Comparison of ENCODE assay signal across 8 cellular contexts in genomic region chr15:74958320-74958907, GRCh38. TPM values are rescaled to one million over a fixed set of nuclear protein-coding genes. Genes with fewer than 3 reads are reported as not detected.
DNase-seq lines count a peak whose midpoint lies in the region; ATAC-seq and TF ChIP-seq lines count a peak whose summit lies in the region.

No MANE protein-coding gene starts in this region.

- peaks cover 76% of the 10 kb centered on the region for H3K4me1 ChIP-seq in DOHH2 (ENCODE audit: control insufficient read depth, low read length)
- peaks cover 38 to 62% (median 47%) of the 10 kb centered on the region in 3 donors for H3K4me1 ChIP-seq in esophagus squamous epithelium

- no peak for ATAC-seq in naive thymus-derived CD8-positive, alpha-beta T cell
- no peak for ATAC-seq in GM18858 (IDR thresholded peaks at IDR 0.05; ENCODE audit: unreplicated experiment)

- H3K36me3 ChIP-seq in DOHH2 (ENCODE audit: control insufficient read depth, low read length) = no peaks in the 10 kb centered on the region
- no peaks in the 10 kb centered on the region for H3K36me3 ChIP-seq in esophagus squamous epithelium

- H3K4me3 Mint-ChIP-seq in naive thymus-derived CD8-positive, alpha-beta T cell = peak overlapping the region in 9 of 10 donors; percentile 55 to 80 (median 68)

- TF ChIP-seq CTCF in DOHH2 (IDR thresholded peaks at IDR 0.05; ENCODE audit: low read depth, low read length, poor library complexity, severe bottlenecking) = no peak
- TF ChIP-seq CTCF in esophagus squamous epithelium (IDR thresholded peaks at IDR 0.05) = peak in 3 of 6 experiments; percentile 30 to 50 (median 41)

- H3K9me3 Mint-ChIP-seq in naive thymus-derived CD8-positive, alpha-beta T cell = no peaks in the 10 kb centered on the region

- peaks cover 26% of the 10 kb centered on the region for H3K79me2 ChIP-seq in DOHH2 (ENCODE audit: control insufficient read depth, low read length)

- H3F3A ChIP-seq in DOHH2 (ENCODE audit: control insufficient read depth, insufficient read depth) = peaks cover 6% of the 10 kb centered on the region; the same call in 1 of the 2 replicates

- H4K20me1 ChIP-seq in DOHH2 (ENCODE audit: control insufficient read depth, insufficient read depth, low read depth, low read length) = peaks cover 3% of the 10 kb centered on the region; the same call in 1 of the 2 replicates

- H3K9me3 ChIP-seq in DOHH2 (ENCODE audit: control insufficient read depth, insufficient read depth, low read length) (no peaks in the 10 kb centered on the region), esophagus squamous epithelium (no peaks in the 10 kb centered on the region)

- H3K4me3 ChIP-seq in DOHH2 (ENCODE audit: low read length) = peak overlapping the region; percentile 25
- peak overlapping the region; percentile 18 to 88 (median 64) for H3K4me3 ChIP-seq in esophagus squamous epithelium

- peak in 1 of 4 donors; percentile 18 for TF ChIP-seq POLR2A in esophagus squamous epithelium (IDR thresholded peaks at IDR 0.05)

- DNase-seq in NCI-H524 treated with DMSO at 0.1 percent for 48 hours (lab: John Stamatoyannopoulos, UW) (peak; percentile 89), esophagus squamous epithelium (lab: John Stamatoyannopoulos, UW) (no peak), NCI-H128 (lab: John Stamatoyannopoulos, UW; ENCODE audit: unreplicated experiment) (no peak), midbrain (lab: John Stamatoyannopoulos, UW) (no peak)
- no peak for DNase-seq in naive thymus-derived CD8-positive, alpha-beta T cell
- no peak for DNase-seq in effector CD8-positive, alpha-beta T cell (lab: John Stamatoyannopoulos, UW)

- peaks cover 9 to 40% (median 33%) of the 10 kb centered on the region in 4 donors for H3K4me1 Mint-ChIP-seq in naive thymus-derived CD8-positive, alpha-beta T cell

- intact Hi-C loops in esophagus squamous epithelium (cut with DNase I) = no loop called here

- peaks cover 28% of the 10 kb centered on the region for H3K27me3 ChIP-seq in DOHH2 (ENCODE audit: control insufficient read depth, low read length)
- peaks cover 0 to 37% (median 0%) of the 10 kb centered on the region in 4 donors for H3K27me3 ChIP-seq in esophagus squamous epithelium

- peak overlapping the region in 2 of 10 donors; percentile 48 to 59 for H3K27ac Mint-ChIP-seq in naive thymus-derived CD8-positive, alpha-beta T cell

- WGBS in esophagus squamous epithelium, 2 donors = 0 to 3% methylated on average over 6 to 7 of the region's 28 CpGs

- POLR2A ChIA-PET in naive thymus-derived CD8-positive, alpha-beta T cell (lab: Charles Lee) = interaction anchor here (1.1 kb wide), 1 partner anchor 154 kb away, joined by 3 read pairs; no protein-coding TSS in a partner anchor

- H3K4me2 ChIP-seq in DOHH2 (ENCODE audit: low read length) = peak overlapping the region; percentile 41

- H3K9me2 ChIP-seq in DOHH2 (replicated peaks; ENCODE audit: control insufficient read depth, low read length) = no peaks in the 10 kb centered on the region

- H3K27ac ChIP-seq in DOHH2 (ENCODE audit: low read depth, low read length) (no peak overlapping the region), esophagus squamous epithelium (peak overlapping the region; percentile 5 to 78 (median 23))

- peaks cover 10 to 36% (median 31%) of the 10 kb centered on the region in 5 donors for H3K27me3 Mint-ChIP-seq in naive thymus-derived CD8-positive, alpha-beta T cell

- H3K36me3 Mint-ChIP-seq in naive thymus-derived CD8-positive, alpha-beta T cell = peaks cover 0 to 2% (median 0%) of the 10 kb centered on the region in 3 donors

RNA-seq across cellular contexts. Expression of gene RPP25, which starts 1.8 kb away (rescaled TPM):
- 10 to 100 TPM in 3 of 4 donors, 1 to 10 TPM in 1; 5.8 to 12.5 (median 12.3) TPM for total RNA-seq in esophagus squamous epithelium
- 1 to 10 TPM; 3.8 to 4.1 TPM for total RNA-seq in naive thymus-derived CD8-positive, alpha-beta T cell
- polyA plus RNA-seq in naive thymus-derived CD8-positive, alpha-beta T cell = 1 to 10 TPM; 2.8 to 4.3 (median 4.2) TPM

RNA-seq across cellular contexts. Expression of gene COX5A, which starts 20.5 kb away (rescaled TPM):
- total RNA-seq in esophagus squamous epithelium = 100 to 1,000 TPM; 110 to 197 (median 172) TPM
- total RNA-seq in naive thymus-derived CD8-positive, alpha-beta T cell = 10 to 100 TPM; 60.0 to 66.0 TPM
- polyA plus RNA-seq in naive thymus-derived CD8-positive, alpha-beta T cell = 100 to 1,000 TPM; 268 to 362 (median 276) TPM

RNA-seq across cellular contexts. Expression of gene SCAMP5, which starts 36.9 kb away (rescaled TPM):
- total RNA-seq in esophagus squamous epithelium = 1 to 10 TPM in 1 of 4 donors, under 1 TPM in 3; 0.57 to 2.0 (median 0.67) TPM
- total RNA-seq in naive thymus-derived CD8-positive, alpha-beta T cell = under 1 TPM; 0.23 to 0.36 TPM
- under 1 TPM in 2 of 3 donors, not detected in 1; 0.09 to 0.19 TPM for polyA plus RNA-seq in naive thymus-derived CD8-positive, alpha-beta T cell

RNA-seq across cellular contexts. Expression of gene FAM219B, which starts 51.8 kb away (rescaled TPM):
- 10 to 100 TPM; 29.3 to 71.8 (median 45.4) TPM for total RNA-seq in esophagus squamous epithelium
- 10 to 100 TPM; 80.2 to 91.5 TPM for total RNA-seq in naive thymus-derived CD8-positive, alpha-beta T cell
- 10 to 100 TPM; 18.8 to 22.3 (median 20.7) TPM for polyA plus RNA-seq in naive thymus-derived CD8-positive, alpha-beta T cell
